8 cellular contexts compared by ENCODE assay signal in genomic region chr3:195522254-195523023, GRCh38. TPM values are rescaled to one million over a fixed set of nuclear protein-coding genes. Genes with fewer than 3 reads are reported as not detected.
DNase-seq lines count a peak whose midpoint lies in the region; ATAC-seq and TF ChIP-seq lines count a peak whose summit lies in the region.

No MANE protein-coding gene starts in this region.

- no peak overlapping the region for H3K27ac Mint-ChIP-seq in endothelial cell (ENCODE audit: unreplicated experiment)

- no peaks in the 10 kb centered on the region for H3K4me1 Mint-ChIP-seq in endothelial cell (ENCODE audit: unreplicated experiment)

- H3K27me3 Mint-ChIP-seq in endothelial cell (ENCODE audit: unreplicated experiment): no peaks in the 10 kb centered on the region

- in situ Hi-C loops in IMR-90 (cut with MboI; ENCODE audit: low sequenced_read_pairs): loop anchor here (5.0 to 10.0 kb wide), 2 partner anchors 250 to 848 kb away; partner anchors contain the start of genes LSG1 and XXYLT1

- H3K27ac ChIP-seq in IMR-90 (ENCODE audit: insufficient read depth, low read length): no peak overlapping the region

- no peak overlapping the region for H3K56ac ChIP-seq in IMR-90 (ENCODE audit: extremely low read depth, insufficient read depth, low read length)

- H3K36me3 ChIP-seq in IMR-90 (ENCODE audit: control insufficient read depth, insufficient read depth, low read length): peaks cover 7% of the 10 kb centered on the region

- no peak overlapping the region for H4K5ac ChIP-seq in IMR-90 (ENCODE audit: low read depth, low read length)

- no peak overlapping the region for H2AK9ac ChIP-seq in IMR-90 (replicated peaks; ENCODE audit: low read depth, low read length, poor library complexity)

- peak; percentile 77 for TF ChIP-seq CTCF in IMR-90 (conservative IDR thresholded peaks at IDR 0.05; ENCODE audit: low read depth, low read length)
- peak; percentile 99 for TF ChIP-seq CTCF in endothelial cell (IDR thresholded peaks at IDR 0.05; ENCODE audit: unreplicated experiment)
- peak in 2 of 3 donors; percentile 19 to 25 for TF ChIP-seq CTCF in omental fat pad (IDR thresholded peaks at IDR 0.05)

- H2AFZ ChIP-seq in IMR-90 (replicated peaks; ENCODE audit: low read length, poor library complexity): no peak overlapping the region

- no peaks in the 10 kb centered on the region for H4K20me1 ChIP-seq in IMR-90 (ENCODE audit: insufficient read depth, low read length)

- H3K23ac ChIP-seq in IMR-90 (ENCODE audit: low read depth, low read length): no peak overlapping the region

- no peak overlapping the region for H3K18ac ChIP-seq in IMR-90 (ENCODE audit: low read depth, low read length)

- H3K79me1 ChIP-seq in IMR-90 (ENCODE audit: low read depth in 1 of 2, low read length in 2 of 2): peaks cover 2 to 3% of the 10 kb centered on the region in 2 experiments; a peak in 3 of 4 replicates

- dilution Hi-C loops in IMR-90 (cut with HindIII; ENCODE audit: low sequenced_read_pairs, unreplicated experiment): no loop called here

- H3K9ac ChIP-seq in IMR-90 (ENCODE audit: low read depth, low read length): no peak overlapping the region

- no peaks in the 10 kb centered on the region for H3K9me1 ChIP-seq in IMR-90 (ENCODE audit: insufficient read depth, low read length)

- H3K36me3 Mint-ChIP-seq in endothelial cell (ENCODE audit: low read depth, unreplicated experiment): no peaks in the 10 kb centered on the region

- no peak overlapping the region for H2BK5ac ChIP-seq in IMR-90 (ENCODE audit: low read depth, low read length, poor library complexity, severe bottlenecking)

- H3K9me3 ChIP-seq in IMR-90 (ENCODE audit: control insufficient read depth, insufficient read depth, low read length): no peaks in the 10 kb centered on the region

- no peak overlapping the region for H2AK5ac ChIP-seq in IMR-90 (ENCODE audit: low read depth, low read length)

- H3K4ac ChIP-seq in IMR-90 (ENCODE audit: low read depth, low read length): no peak overlapping the region

- no peak overlapping the region for H3K4me2 ChIP-seq in IMR-90 (ENCODE audit: low read depth, low read length)

- no peak overlapping the region for H3K4me3 Mint-ChIP-seq in endothelial cell (ENCODE audit: unreplicated experiment)

- DNase-seq in NCI-H82 (lab: John Stamatoyannopoulos, UW) (peak; percentile 72), NCI-H82 treated with DMSO at 0.1 percent for 48 hours (lab: John Stamatoyannopoulos, UW; ENCODE audit: unreplicated experiment) (no peak), IMR-90 (peak; percentile 35), RPMI7951 (ENCODE audit: low read depth) (peak; percentile 36), endothelial cell (ENCODE audit: low spot score) (peak; percentile 13), omental fat pad (ENCODE audit: low spot score) (no peak), occipital lobe (lab: John Stamatoyannopoulos, UW) (no peak)

- no peak for TF ChIP-seq POLR2A in IMR-90 (IDR thresholded peaks at IDR 0.05; ENCODE audit: low read depth, low read length)

- H3K27me3 ChIP-seq in IMR-90 (ENCODE audit: control insufficient read depth, insufficient read depth, low read length): no peaks in the 10 kb centered on the region

- intact Hi-C loops in IMR-90 (cut with micrococcal nuclease): loop anchor here (1.0 to 2.0 kb wide), 2 partner anchors 251 to 840 kb away; partner anchors contain the start of gene XXYLT1

- H2BK15ac ChIP-seq in IMR-90 (ENCODE audit: low read depth, low read length): no peak overlapping the region

- CTCF ChIA-PET in IMR-90 (lab: Yijun Ruan, JAX): interaction anchor here (0.6 to 2.8 kb wide), 3 partner anchors 11 to 252 kb away, joined by 3 to 23 read pairs (median 3); partner anchors contain the start of gene XXYLT1

- H2BK20ac ChIP-seq in IMR-90 (ENCODE audit: low read depth, low read length): no peak overlapping the region

- no peaks in the 10 kb centered on the region for H3K4me1 ChIP-seq in IMR-90 (ENCODE audit: control insufficient read depth, insufficient read depth, low read length)

- no peaks in the 10 kb centered on the region for H3K9me3 Mint-ChIP-seq in endothelial cell (ENCODE audit: unreplicated experiment)

- POLR2A ChIA-PET in IMR-90 (lab: Charles Lee; ENCODE audit: unreplicated experiment): no interaction called here

- H4K91ac ChIP-seq in IMR-90 (ENCODE audit: insufficient read depth, low read depth, low read length): no peak overlapping the region

- H3K4me3 ChIP-seq in IMR-90 (ENCODE audit: insufficient read depth, low read depth, low read length): no peak overlapping the region

- no peak overlapping the region for H4K8ac ChIP-seq in IMR-90 (ENCODE audit: low read depth in 2 of 2, low read length in 2 of 2)

- no peak overlapping the region for H2BK120ac ChIP-seq in IMR-90 (ENCODE audit: low read depth, low read length)

- BruUV-seq in IMR-90 (replicated peaks; lab: Mats Ljungman, UMichigan): no TSS peak

- H3K14ac ChIP-seq in IMR-90 (replicated peaks; ENCODE audit: low read depth, low read length): no peak overlapping the region

- WGBS in IMR-90 (ENCODE audit: extremely low coverage in 2 of 2, insufficient read length in 1 of 2), 2 experiments: no CpG with 5 or more reads among the region's 6 CpGs

- peak; percentile 59 for ATAC-seq in IMR-90 (ENCODE audit: low read depth)
- no peak for ATAC-seq in omental fat pad (ENCODE audit: low FRiP score)
- ATAC-seq in GM18502 (IDR thresholded peaks at IDR 0.05; ENCODE audit: poor library complexity, unreplicated experiment): no peak

- TF ChIP-seq RAD21 in IMR-90 (IDR thresholded peaks at IDR 0.05; ENCODE audit: low read length): peak; percentile 73

TF ChIP-seq in IMR-90, 13 proteins besides CTCF, POLR2A, EP300 and RAD21:
- no peak for TF ChIP-seq RFX5 (IDR thresholded peaks at IDR 0.05; ENCODE audit: low read depth, low read length)
- TF ChIP-seq SMC3 (IDR thresholded peaks at IDR 0.05; ENCODE audit: low read depth, low read length): peak; percentile 84

RNA-seq across cellular contexts. Expression of gene PPP1R2, which starts 20.7 kb away (rescaled TPM):
- total RNA-seq in IMR-90 (2012; rRNA removed) (36.0 and 55.3 TPM in 2 replicates), endothelial cell (ENCODE audit: unreplicated experiment) (29.7 TPM), omental fat pad (10 to 100 TPM; 29.1 to 70.8 (median 40.8) TPM), occipital lobe (92.3 TPM)
- polyA plus RNA-seq in IMR-90 (2012; rRNA removed): 9.2 and 12.1 TPM in 2 replicates
- polyA plus RNA-seq in IMR-90 (2012; cell fraction: cytosol; rRNA removed): 16.0 and 21.1 TPM in 2 replicates
- polyA plus RNA-seq in IMR-90 (2012; cell fraction: nucleus; rRNA removed; ENCODE audit: low replicate concordance): 5.1 and 11.0 TPM in 2 replicates
- 53.4 and 55.5 TPM in 2 replicates for total RNA-seq in RPMI7951 (2014; rRNA removed; shearing (Covaris generic))

Comparison
In these comparisons a context has a peak if more than half of its experiments do, and no peak if none do; other contexts are left out.
1. DNase-seq: peak in NCI-H82 (single experiment), IMR-90 (single experiment), RPMI7951 (single experiment) and endothelial cell (single experiment); none in NCI-H82 treated with DMSO at 0.1 percent for 48 hours (single experiment), omental fat pad (single experiment) and occipital lobe (single experiment).
2. CTCF ChIP-seq: peak in every context shown above with its lines; median percentile 99 in endothelial cell; 77 in IMR-90; 22 in omental fat pad.